8 cellular contexts compared by ENCODE assay signal in genomic region chr19:2819540-2820111, GRCh38. TPM values are rescaled to one million over a fixed set of nuclear protein-coding genes. Genes with fewer than 3 reads are reported as not detected.
DNase-seq lines count a peak whose midpoint lies in the region; FAIRE-seq and TF ChIP-seq lines count a peak whose summit lies in the region.

Gene ZNF554 (plus strand): TSS chr19:2819868. CDS start chr19:2820072, 204 bp downstream.

- H2BK5ac ChIP-seq in H1 (ENCODE audit: low read depth, low read length), result no peak within 1 kb of the TSS
- H2BK5ac ChIP-seq in mesenchymal stem cell (ENCODE audit: low read depth, low read length, poor library complexity, severe bottlenecking), result no peak within 1 kb of the TSS

- peak within 1 kb of the TSS; percentile 64 to 78 (median 73) for H3K4me3 ChIP-seq in H1 (ENCODE audit: extremely low read depth in 1 of 4, insufficient read depth in 2 of 4, low read depth in 3 of 4, low read length in 4 of 4)
- H3K4me3 ChIP-seq in mesenchymal stem cell (ENCODE audit: insufficient read depth in 1 of 2, low read depth in 1 of 2, low read length in 2 of 2), result peak within 1 kb of the TSS; percentile 77 to 93

- POLR2A ChIA-PET in H1 (lab: Charles Lee; ENCODE audit: partially characterized antibody), result interaction anchor here (0.9 to 1.2 kb wide), 2 partner anchors 16 to 28 kb away, joined by 3 read pairs; no protein-coding TSS in a partner anchor

- H2BK15ac ChIP-seq in H1 (ENCODE audit: low read length), result no peak within 1 kb of the TSS
- peak within 1 kb of the TSS; percentile 61 for H2BK15ac ChIP-seq in mesenchymal stem cell (ENCODE audit: low read depth, poor library complexity, severe bottlenecking)

- H3K79me2 ChIP-seq in H1 (ENCODE audit: control insufficient read depth in 1 of 2, insufficient read depth in 2 of 2, low read length in 2 of 2), result no peaks in the 10 kb centered on the region

- no peak within 1 kb of the TSS for H4K5ac ChIP-seq in H1 (ENCODE audit: insufficient read length, low read depth, low read length)

- H3K4ac ChIP-seq in H1 (replicated peaks; ENCODE audit: insufficient read length, low read depth, low read length) (no peak within 1 kb of the TSS), mesenchymal stem cell (ENCODE audit: low read depth in 1 of 2, low read length in 2 of 2) (peak within 1 kb of the TSS; percentile 5 to 60)

- TF ChIP-seq POLR2A in H1 (IDR thresholded peaks at IDR 0.05; ENCODE audit: control extremely low read depth in 1 of 2, low read depth in 2 of 2, low read length in 2 of 2), result peak in 1 of 2 experiments; percentile 31; a peak in 1 of 3 replicates

- CTCF ChIA-PET in H1 (lab: Charles Lee; ENCODE audit: partially characterized antibody), result interaction anchor here (0.6 to 1.8 kb wide), 9 partner anchors 13 to 157 kb away, joined by 3 to 8 read pairs (median 3); no protein-coding TSS in a partner anchor

- H4K91ac ChIP-seq in H1 (replicated peaks; ENCODE audit: insufficient read length, low read length) (no peak within 1 kb of the TSS), mesenchymal stem cell (ENCODE audit: low read length) (peak within 1 kb of the TSS; percentile 84)

- H3K9me3 ChIP-seq in H1 (ENCODE audit: insufficient read depth in 2 of 2, low read depth in 1 of 2, low read length in 1 of 2) (no peaks in the 10 kb centered on the region), mesenchymal stem cell (ENCODE audit: control insufficient read depth, low read length) (peaks cover 3% of the 10 kb centered on the region)

- no peaks in the 10 kb centered on the region for H4K20me1 ChIP-seq in H1 (replicated peaks in 1 of 2; ENCODE audit: control insufficient read depth in 1 of 2, insufficient read depth in 2 of 2, low read length in 2 of 2)

- H3K27ac ChIP-seq in H1 (ENCODE audit: low read depth, low read length), result no peak within 1 kb of the TSS
- H3K27ac ChIP-seq in mesenchymal stem cell (ENCODE audit: low read length, poor library complexity, severe bottlenecking), result no peak within 1 kb of the TSS

- H3K4me1 ChIP-seq in H1 (replicated peaks in 1 of 4; ENCODE audit: control insufficient read depth in 3 of 4, insufficient read depth in 4 of 4, low read length in 3 of 4) (no peaks in the 10 kb centered on the region), mesenchymal stem cell (ENCODE audit: control insufficient read depth, insufficient read depth, low read depth, low read length) (peaks cover 13% of the 10 kb centered on the region)

- TF ChIP-seq CTCF in GM20000 (IDR thresholded peaks at IDR 0.05; ENCODE audit: extremely low read depth, missing control alignments) (peak; percentile 92), H1 (IDR thresholded peaks at IDR 0.05; ENCODE audit: control extremely low read depth in 1 of 3, insufficient read depth in 1 of 3, low read depth in 1 of 3, low read length in 3 of 3) (peak; percentile 86 to 95 (median 94))

- no peak within 1 kb of the TSS for H2BK12ac ChIP-seq in H1 (ENCODE audit: low read depth, low read length)
- H2BK12ac ChIP-seq in mesenchymal stem cell (ENCODE audit: low read length in 2 of 2), result peak within 1 kb of the TSS in 1 of 2 experiments; percentile 40

- no peak within 1 kb of the TSS for H3K23ac ChIP-seq in H1 (ENCODE audit: insufficient read length)
- peak within 1 kb of the TSS in 1 of 2 experiments; percentile 66 for H3K23ac ChIP-seq in mesenchymal stem cell (ENCODE audit: low read length in 2 of 2)

- H2BK20ac ChIP-seq in H1 (ENCODE audit: low read length), result no peak within 1 kb of the TSS

- H3K9ac ChIP-seq in H1 (replicated peaks in 1 of 4; ENCODE audit: extremely low read depth in 1 of 4, low read depth in 3 of 4, low read length in 3 of 4) (peak within 1 kb of the TSS in 3 of 4 experiments; percentile 29 to 82 (median 58); a peak in 4 of 7 replicates), mesenchymal stem cell (ENCODE audit: low read length) (peak within 1 kb of the TSS; percentile 86)

- H3K56ac ChIP-seq in H1 (replicated peaks; ENCODE audit: insufficient read length, low read depth, low read length), result no peak within 1 kb of the TSS

- H3K27me3 ChIP-seq in H1 (replicated peaks in 1 of 4; ENCODE audit: control insufficient read depth in 3 of 4, extremely low read depth in 1 of 4, insufficient read depth in 3 of 4, low read length in 3 of 4), result no peaks in the 10 kb centered on the region
- no peaks in the 10 kb centered on the region for H3K27me3 ChIP-seq in mesenchymal stem cell (ENCODE audit: control insufficient read depth in 1 of 2, insufficient read depth in 1 of 2, low read length in 2 of 2)

- H2AK5ac ChIP-seq in H1 (ENCODE audit: low read depth, low read length), result no peak within 1 kb of the TSS
- no peak within 1 kb of the TSS for H2AK5ac ChIP-seq in mesenchymal stem cell (ENCODE audit: low read length, severe bottlenecking)

- H2AFZ ChIP-seq in H1 (ENCODE audit: low read length) (peak within 1 kb of the TSS; percentile 76), mesenchymal stem cell (ENCODE audit: low read depth, low read length) (peak within 1 kb of the TSS; percentile 87)

- H2BK120ac ChIP-seq in H1 (replicated peaks; ENCODE audit: low read depth, low read length) (no peak within 1 kb of the TSS), mesenchymal stem cell (ENCODE audit: low read depth, low read length) (peak within 1 kb of the TSS; percentile 69)

- TF ChIP-seq EP300 in H1 (IDR thresholded peaks at IDR 0.05; ENCODE audit: borderline replicate concordance in 1 of 2, low read depth in 2 of 2, low read length in 2 of 2), result no peak

- H3K18ac ChIP-seq in H1 (ENCODE audit: extremely low read depth, low read length), result no peak within 1 kb of the TSS; the same call in 1 of the 2 replicates
- H3K18ac ChIP-seq in mesenchymal stem cell (ENCODE audit: low read depth in 1 of 2, low read length in 2 of 2), result peak within 1 kb of the TSS; percentile 54 to 71

- peak within 1 kb of the TSS; percentile 19 for H4K8ac ChIP-seq in H1 (ENCODE audit: extremely low read depth, insufficient read depth, low read length)
- peak within 1 kb of the TSS; percentile 96 for H4K8ac ChIP-seq in mesenchymal stem cell (ENCODE audit: low read length)

- peak; percentile 38 to 59; a peak in 3 of 4 replicates for TF ChIP-seq RAD21 in H1 (IDR thresholded peaks at IDR 0.05 in 1 of 2, conservative IDR thresholded peaks at IDR 0.05 in 1 of 2; ENCODE audit: low read depth in 2 of 2, low read length in 2 of 2)

- 2% methylated on average over 52 of the region's 64 CpGs; no CpG with 5 or more reads in 1 of the 2 experiments for WGBS in H1 (ENCODE audit: extremely low coverage in 1 of 2, insufficient coverage in 1 of 2, insufficient read length in 1 of 2, insufficient replicate concordance in 2 of 2, low coverage in 1 of 2, low lambda C conversion rate in 2 of 2, missing lambda C conversion rate in 1 of 2), 2 experiments
- under 1% methylated on average over 36 of the region's 64 CpGs for WGBS in mesenchymal stem cell

- H3K36me3 ChIP-seq in H1 (ENCODE audit: control insufficient read depth in 2 of 4, insufficient read depth in 4 of 4, low read length in 3 of 4) (peaks cover 0 to under 1% (median 0%) of the 10 kb centered on the region in 4 experiments; a peak in 3 of 8 replicates), mesenchymal stem cell (ENCODE audit: control insufficient read depth in 1 of 2, insufficient read depth in 2 of 2, low read depth in 1 of 2, low read length in 2 of 2) (peaks cover 18 to 42% of the 10 kb centered on the region in 2 experiments)

- H3K79me1 ChIP-seq in H1 (ENCODE audit: low read depth, low read length), result no peaks in the 10 kb centered on the region
- H3K79me1 ChIP-seq in mesenchymal stem cell (replicated peaks; ENCODE audit: low read length, poor library complexity, severe bottlenecking), result peaks cover 18% of the 10 kb centered on the region

- FAIRE-seq in H1 (lab: Jason Lieb, UNC), result peak; percentile 57

- DNase-seq in COR-L47 (lab: John Stamatoyannopoulos, UW) (peak; percentile 98), GM20000 (ENCODE audit: low spot score) (peak; percentile 98), HT-29 (ENCODE audit: low spot score) (peak; percentile 93), NK-92 (lab: John Stamatoyannopoulos, UW; ENCODE audit: unreplicated experiment) (peak; percentile 90), H1 (ENCODE audit: low read depth in 1 of 2, low spot score in 2 of 2) (peak; percentile 94 to 99), mesenchymal stem cell (peak; percentile 94)
- DNase-seq in activated CD8-positive, alpha-beta memory T cell treated with anti-CD3 and anti-CD28 coated beads for 4 hours (ENCODE audit: low read depth in 2 of 2), result peak; percentile 95 to 96
- peak; percentile 99 for DNase-seq in stimulated activated CD8-positive, alpha-beta memory T cell treated with anti-CD3 and anti-CD28 coated beads, Interleukin-12 subunit alpha, Interleukin-12 subunit beta, amount 100 ng/mL, for 24 hours (ENCODE audit: extremely low read depth)

- H3K14ac ChIP-seq in H1 (ENCODE audit: insufficient read length) (no peak within 1 kb of the TSS), mesenchymal stem cell (ENCODE audit: low read length in 2 of 2) (peak within 1 kb of the TSS in 1 of 2 experiments; percentile 73)

- H3K4me2 ChIP-seq in H1 (ENCODE audit: insufficient read depth in 1 of 2, low read depth in 2 of 2, low read length in 2 of 2) (peak within 1 kb of the TSS; percentile 74 to 93), mesenchymal stem cell (ENCODE audit: low read length, poor library complexity, severe bottlenecking) (peak within 1 kb of the TSS; percentile 96)

- H3K23me2 ChIP-seq in H1 (ENCODE audit: low read depth, low read length), result peaks cover 4% of the 10 kb centered on the region; the same call in 1 of the 2 replicates

TF ChIP-seq in H1, 55 proteins besides CTCF, POLR2A, EP300 and RAD21 (continues in another document):
- TF ChIP-seq E2F6 (IDR thresholded peaks at IDR 0.05), result no peak
- TF ChIP-seq ASH2L (IDR thresholded peaks at IDR 0.05; ENCODE audit: low read length), result no peak
- TF ChIP-seq CEBPB (IDR thresholded peaks at IDR 0.05; ENCODE audit: low read depth, low read length), result no peak
- TF ChIP-seq BCL11A (IDR thresholded peaks at IDR 0.05; ENCODE audit: low read depth in 2 of 2, low read length in 2 of 2), result no peak

RNA-seq across cellular contexts. Expression of gene ZNF554, which starts in this region (rescaled TPM):
- 1.2 TPM in 2 replicates for total RNA-seq in HT-29 (2014; rRNA removed; shearing (Covaris generic))
- total RNA-seq in H1 (2021; fragmentation: NEBNext Ultra II Directional; extraction: Animal tissue kit (Norgen Biotek cat#: 25700)), result 3.9 and 5.7 TPM in 2 replicates
- 1.8 and 1.9 TPM in 2 replicates for polyA plus RNA-seq in H1 (2011; rRNA removed)
- polyA plus RNA-seq in H1 (2011; cell fraction: cytosol; rRNA removed), result 2.5 TPM
- 2.7 TPM for polyA plus RNA-seq in H1 (2011; cell fraction: nucleus; rRNA removed)
- 3.3 to 4.1 TPM (median 3.5 TPM) in 4 replicates for polyA plus RNA-seq in H1 (2012, experiment 1 of 2)
- 1.7 TPM for polyA plus RNA-seq in H1 (2012, experiment 2 of 2)
- polyA plus RNA-seq in H1 (2013, experiment 1 of 2), result 3.0 TPM
- polyA plus RNA-seq in H1 (2013, experiment 2 of 2), result 2.9 TPM
- 3.8 and 5.0 TPM in 2 replicates for polyA minus RNA-seq in H1 (2011; rRNA and poly(A)+ RNA removed)
- 5.4 TPM for polyA minus RNA-seq in H1 (2011; cell fraction: cytosol; rRNA and poly(A)+ RNA removed)
- polyA minus RNA-seq in H1 (2011; cell fraction: nucleus; rRNA and poly(A)+ RNA removed), result 3.4 TPM
- polyA plus RNA-seq in mesenchymal stem cell (2013, experiment 1 of 2), result 2.2 TPM
- 2.3 TPM for polyA plus RNA-seq in mesenchymal stem cell (2013, experiment 2 of 2)
